In the genomic region with DNA sequence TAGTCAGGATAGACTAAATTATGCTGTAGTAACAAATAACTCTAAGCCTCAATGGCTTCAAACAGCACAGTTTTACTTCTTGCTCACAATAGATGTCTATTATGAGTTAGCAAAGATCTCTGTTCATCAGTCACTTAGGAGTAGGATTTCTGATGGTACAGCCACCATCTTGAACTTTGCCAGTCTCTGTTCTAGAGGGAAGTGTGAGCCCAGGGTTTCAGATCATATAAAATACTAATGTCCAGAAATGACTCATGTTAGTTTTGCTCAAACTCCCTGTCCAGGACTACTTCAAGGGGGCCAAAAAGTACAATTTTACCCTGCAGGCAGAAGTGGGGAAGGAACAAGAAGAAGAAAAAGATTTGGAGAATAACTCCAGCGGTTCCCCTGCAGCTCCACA, we compare ENCODE assay signal across 13 cellular contexts.
DNase-seq lines count a peak whose midpoint lies in the region; ATAC-seq lines count a peak whose summit lies in the region.
"Had no signal": no experiment of that assay in that cellular context is flagged by ENCODE, and none has a peak within 500 bp of the region (broad histone marks: within the 10 kb centered on the region; RNA-seq: fewer than 3 reads in every experiment).

No MANE protein-coding gene starts in this region.

- no peaks in the 10 kb centered on the region for H3K9me3 Mint-ChIP-seq in stimulated activated memory B cell treated with anti-CD40 and anti-IgM and Interleukin-4, amounts not matched to agents 10 μg/mL and 1 μg/mL and 100 μg/mL, for 72 hours
- no peaks in the 10 kb centered on the region for H3K9me3 Mint-ChIP-seq in activated naive CD4-positive, alpha-beta T cell treated with anti-CD3 and anti-CD28 coated beads for 36 hours
- H3K9me3 Mint-ChIP-seq: activated naive CD8-positive, alpha-beta T cell treated with anti-CD3 and anti-CD28 coated beads, Interleukin-2, amount 50 U/mL, for 24 hours had no signal

- no peak overlapping the region for H3K4me3 Mint-ChIP-seq in stimulated activated memory B cell treated with anti-CD40 and anti-IgM and Interleukin-4, amounts not matched to agents 10 μg/mL and 1 μg/mL and 100 μg/mL, for 72 hours
- no peak overlapping the region for H3K4me3 Mint-ChIP-seq in activated naive CD4-positive, alpha-beta T cell treated with anti-CD3 and anti-CD28 coated beads for 36 hours
- H3K4me3 Mint-ChIP-seq: activated naive CD8-positive, alpha-beta T cell treated with anti-CD3 and anti-CD28 coated beads, Interleukin-2, amount 50 U/mL, for 24 hours had no signal

- DNase-seq in activated gamma-delta T cell (lab: John Stamatoyannopoulos, UW): no peak
- DNase-seq in SHP77 treated with DMSO at 0.1 percent for 48 hours (lab: John Stamatoyannopoulos, UW): no peak
- no peak for DNase-seq in activated naive CD4-positive, alpha-beta T cell treated with anti-CD3 and anti-CD28 coated beads for 36 hours
- DNase-seq: activated CD4-positive, alpha-beta T cell treated with anti-CD3 and anti-CD28 coated beads for 48 hours; activated naive CD8-positive, alpha-beta T cell treated with anti-CD3 and anti-CD28 coated beads, Interleukin-2, amount 50 U/mL, for 24 hours; foreskin melanocyte; kidney glomerular epithelial cell; MV-4-11; NCI-H526 had no signal

- ATAC-seq in GM18909 (IDR thresholded peaks at IDR 0.05; ENCODE audit: poor library complexity, unreplicated experiment) (peak; percentile 78), GM21737 (IDR thresholded peaks at IDR 0.05; ENCODE audit: unreplicated experiment) (peak; percentile 54), HG03139 (IDR thresholded peaks at IDR 0.05; ENCODE audit: unreplicated experiment) (peak; percentile 66)
- peak; percentile 93 for ATAC-seq in stimulated activated memory B cell treated with anti-CD40 and anti-IgM and Interleukin-4, amounts not matched to agents 10 μg/mL and 1 μg/mL and 100 μg/mL, for 72 hours
- ATAC-seq: activated naive CD8-positive, alpha-beta T cell treated with anti-CD3 and anti-CD28 coated beads, Interleukin-2, amount 50 U/mL, for 24 hours had no signal

- intact Hi-C loops in activated naive CD4-positive, alpha-beta T cell treated with anti-CD3 and anti-CD28 coated beads for 36 hours (cut with micrococcal nuclease): no loop called here

- peaks cover 40% of the 10 kb centered on the region for H3K4me1 Mint-ChIP-seq in stimulated activated memory B cell treated with anti-CD40 and anti-IgM and Interleukin-4, amounts not matched to agents 10 μg/mL and 1 μg/mL and 100 μg/mL, for 72 hours
- no peaks in the 10 kb centered on the region for H3K4me1 Mint-ChIP-seq in activated naive CD4-positive, alpha-beta T cell treated with anti-CD3 and anti-CD28 coated beads for 36 hours (ENCODE audit: low read depth)
- H3K4me1 Mint-ChIP-seq: activated naive CD8-positive, alpha-beta T cell treated with anti-CD3 and anti-CD28 coated beads, Interleukin-2, amount 50 U/mL, for 24 hours had no signal

- CTCF ChIA-PET in activated naive CD4-positive, alpha-beta T cell treated with anti-CD3 and anti-CD28 coated beads for 36 hours (lab: Charles Lee): no interaction called here

- no peaks in the 10 kb centered on the region for H3K27me3 Mint-ChIP-seq in stimulated activated memory B cell treated with anti-CD40 and anti-IgM and Interleukin-4, amounts not matched to agents 10 μg/mL and 1 μg/mL and 100 μg/mL, for 72 hours
- H3K27me3 Mint-ChIP-seq in activated naive CD4-positive, alpha-beta T cell treated with anti-CD3 and anti-CD28 coated beads for 36 hours (ENCODE audit: low read depth): peaks cover 4% of the 10 kb centered on the region

- no peaks in the 10 kb centered on the region for H3K36me3 Mint-ChIP-seq in stimulated activated memory B cell treated with anti-CD40 and anti-IgM and Interleukin-4, amounts not matched to agents 10 μg/mL and 1 μg/mL and 100 μg/mL, for 72 hours
- H3K36me3 Mint-ChIP-seq in activated naive CD4-positive, alpha-beta T cell treated with anti-CD3 and anti-CD28 coated beads for 36 hours (ENCODE audit: low read depth): no peaks in the 10 kb centered on the region

- peak overlapping the region; percentile 26 for H3K27ac Mint-ChIP-seq in stimulated activated memory B cell treated with anti-CD40 and anti-IgM and Interleukin-4, amounts not matched to agents 10 μg/mL and 1 μg/mL and 100 μg/mL, for 72 hours
- H3K27ac Mint-ChIP-seq in activated naive CD4-positive, alpha-beta T cell treated with anti-CD3 and anti-CD28 coated beads for 36 hours: no peak overlapping the region
- H3K27ac Mint-ChIP-seq: activated naive CD8-positive, alpha-beta T cell treated with anti-CD3 and anti-CD28 coated beads, Interleukin-2, amount 50 U/mL, for 24 hours had no signal
